In the genomic region with DNA sequence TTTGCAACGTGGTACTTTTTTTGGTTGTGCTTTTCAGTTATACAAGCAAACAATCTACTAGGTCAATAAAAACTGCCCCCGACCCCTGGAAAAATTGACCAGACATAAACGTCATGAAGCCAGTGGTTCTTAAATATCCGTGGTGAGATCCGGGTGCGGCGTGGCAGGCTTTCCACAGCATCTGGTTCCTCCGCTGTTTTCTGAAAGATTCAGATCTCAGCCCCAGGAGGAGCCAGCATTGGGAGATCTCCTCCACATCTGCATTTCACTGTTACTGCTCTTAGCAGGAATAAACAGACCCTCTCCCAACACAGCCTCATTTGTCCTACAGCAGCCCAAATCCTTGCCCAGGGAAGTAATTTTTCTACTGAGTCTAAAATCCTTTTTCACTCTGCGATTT, we compare ENCODE assay signal across 19 cellular contexts.
A peak's percentile ranks its signal among the peaks of the same experiment; 100 is the strongest.
DNase-seq lines count a peak whose midpoint lies in the region; ATAC-seq and TF ChIP-seq lines count a peak whose summit lies in the region.
"Had no signal": no experiment of that assay in that cellular context is flagged by ENCODE, and none has a peak within 500 bp of the region (broad histone marks: within the 10 kb centered on the region; RNA-seq: fewer than 3 reads in every experiment).

No MANE protein-coding gene starts in this region.

- H3K36me3 ChIP-seq in heart left ventricle = no peaks in the 10 kb centered on the region
- H3K36me3 ChIP-seq: BE2C, BLaER1 had no signal

- intact Hi-C loops in heart left ventricle (cut with DNase I) = no loop called here

- TF ChIP-seq CTCF in type B pancreatic cell (conservative IDR thresholded peaks at IDR 0.05) = no peak
- no peak for TF ChIP-seq CTCF in heart left ventricle (IDR thresholded peaks at IDR 0.05)

- H3K27me3 ChIP-seq in heart left ventricle = no peaks in the 10 kb centered on the region
- H3K27me3 ChIP-seq: BE2C, BLaER1 had no signal

- WGBS in heart left ventricle, 4 donors = 91 to 92% (median 92%) methylated on average over 9 of the region's 9 CpGs

- H3K4me3 Mint-ChIP-seq in type B pancreatic cell = no peak overlapping the region
- H3K4me3 Mint-ChIP-seq: CD14-positive monocyte; CD4-positive, alpha-beta memory T cell; CD4-positive, CD25-positive, alpha-beta regulatory T cell; CD8-positive, alpha-beta memory T cell had no signal

- H3K4me1 ChIP-seq in heart left ventricle = no peaks in the 10 kb centered on the region
- H3K4me1 ChIP-seq: A549, BE2C had no signal

- H3K4me3 ChIP-seq in heart left ventricle = no peak overlapping the region
- H3K4me3 ChIP-seq: A549, BLaER1 had no signal

- no peak for TF ChIP-seq POLR2A in heart left ventricle (IDR thresholded peaks at IDR 0.05)

- H3K27ac Mint-ChIP-seq in type B pancreatic cell = no peak overlapping the region
- H3K27ac Mint-ChIP-seq: CD14-positive monocyte; CD4-positive, alpha-beta memory T cell; CD4-positive, CD25-positive, alpha-beta regulatory T cell had no signal

- H3K27ac ChIP-seq in heart left ventricle = no peak overlapping the region
- H3K27ac ChIP-seq: 22Rv1, A549, BLaER1 had no signal

- H3K36me3 Mint-ChIP-seq in type B pancreatic cell = peaks cover 38% of the 10 kb centered on the region
- H3K36me3 Mint-ChIP-seq: CD14-positive monocyte; CD4-positive, alpha-beta memory T cell; CD4-positive, CD25-positive, alpha-beta regulatory T cell; CD8-positive, alpha-beta memory T cell had no signal

- ATAC-seq in heart left ventricle (no peak), HG03108 (IDR thresholded peaks at IDR 0.05; ENCODE audit: unreplicated experiment) (no peak)
- ATAC-seq: A549 had no signal

- H3K9me3 ChIP-seq in heart left ventricle = peaks cover 0 to 20% (median 0%) of the 10 kb centered on the region in 12 donors

- H3K9me3 Mint-ChIP-seq in type B pancreatic cell = peaks cover 8% of the 10 kb centered on the region

- peaks cover 19% of the 10 kb centered on the region for H3K4me1 Mint-ChIP-seq in type B pancreatic cell (ENCODE audit: unreplicated experiment)
- H3K4me1 Mint-ChIP-seq: CD14-positive monocyte; CD4-positive, alpha-beta memory T cell; CD4-positive, CD25-positive, alpha-beta regulatory T cell; CD8-positive, alpha-beta memory T cell had no signal

- DNase-seq in ecto neural progenitor cell (ENCODE audit: low spot score) (peak; percentile 9), islet precursor cell (peak; percentile 8), type B pancreatic cell (ENCODE audit: extremely low spot score, unreplicated experiment) (peak; percentile 55), heart left ventricle (no peak), AG08395 (ENCODE audit: low spot score) (no peak)
- DNase-seq: BE2C; C1 segment of cervical spinal cord; Calu3; CD4-positive, alpha-beta memory T cell; CD4-positive, CD25-positive, alpha-beta regulatory T cell; CD8-positive, alpha-beta memory T cell; COR-L47; DMS79 treated with DMSO at 0.1 percent for 48 hours; GF-D8 had no signal

- H3K27me3 Mint-ChIP-seq in type B pancreatic cell = no peaks in the 10 kb centered on the region
- H3K27me3 Mint-ChIP-seq: CD4-positive, CD25-positive, alpha-beta regulatory T cell had no signal

Comparison
In these comparisons a context has a peak if more than half of its experiments do, and no peak if none do; other contexts are left out.
1. DNase-seq: peak in ecto neural progenitor cell (single experiment), islet precursor cell (single experiment) and type B pancreatic cell (single experiment); none in heart left ventricle (0 of 5) and AG08395 (single experiment).